In the genomic region with DNA sequence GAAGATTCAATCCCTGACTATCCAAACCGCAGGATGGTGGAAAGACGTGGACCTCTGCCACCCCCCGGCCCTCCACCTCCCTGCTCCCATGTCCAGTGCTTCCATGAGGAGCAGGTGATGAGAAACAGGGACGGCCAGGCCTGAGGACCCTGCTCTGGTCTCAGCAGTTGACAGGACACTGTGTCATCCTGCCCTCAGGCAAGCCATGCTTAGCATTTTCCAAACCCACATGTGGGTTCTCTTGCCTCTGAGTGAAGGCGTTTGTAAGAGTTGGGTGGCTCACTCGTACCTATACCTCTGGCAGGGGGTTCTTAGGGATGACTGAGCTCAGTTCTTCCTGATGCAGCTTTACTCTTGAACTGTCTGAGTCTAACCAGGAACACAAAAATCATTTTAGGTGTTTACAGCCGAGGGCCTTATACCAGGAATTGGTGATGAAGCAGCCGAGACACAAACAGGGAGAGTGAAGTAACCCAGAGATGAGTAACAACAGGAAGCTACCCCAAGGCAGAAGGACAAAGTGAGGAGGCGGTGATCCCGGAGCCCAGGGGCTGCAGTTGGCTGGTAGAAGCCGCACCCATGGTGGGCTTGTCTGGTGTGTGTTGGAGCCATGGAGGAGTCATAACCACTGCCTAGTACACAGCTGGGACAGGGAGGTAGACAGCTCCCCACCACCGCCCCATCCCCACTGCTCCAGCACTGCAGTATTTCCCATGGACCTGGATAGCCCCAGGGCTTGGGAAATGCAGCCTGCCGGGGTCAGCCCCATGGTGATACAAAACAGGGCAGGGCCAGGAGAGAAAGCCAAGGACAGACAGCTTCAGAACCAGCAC, we compare ENCODE assay signal across 13 cellular contexts. TPM values are rescaled to one million over a fixed set of nuclear protein-coding genes. Genes with fewer than 3 reads are reported as not detected.
A peak's percentile ranks its signal among the peaks of the same experiment; 100 is the strongest.
DNase-seq lines count a peak whose midpoint lies in the region; ATAC-seq, FAIRE-seq and TF ChIP-seq lines count a peak whose summit lies in the region.
"Had no signal": no experiment of that assay in that cellular context is flagged by ENCODE, and none has a peak within 500 bp of the region (broad histone marks: within the 10 kb centered on the region; RNA-seq: fewer than 3 reads in every experiment).

No MANE protein-coding gene starts in this region.

- no peak for TF ChIP-seq CTCF in kidney (IDR thresholded peaks at IDR 0.05; ENCODE audit: borderline replicate concordance, extremely low read depth, insufficient read depth)

- DNase-seq in A172 (ENCODE audit: low spot score) = peak; percentile 74
- DNase-seq in HT1080 (ENCODE audit: low read depth) = peak; percentile 77
- DNase-seq in kidney = peak; percentile 74
- no peak for DNase-seq in inferior parietal cortex (ENCODE audit: extremely low spot score)
- DNase-seq in KBM-7 = no peak
- no peak for DNase-seq in COLO829 (ENCODE audit: low spot score)
- DNase-seq: activated CD4-positive, alpha-beta T cell treated with anti-CD3 and anti-CD28 coated beads, Interleukin-2, amount 50 U/mL, for 1 hour; activated naive CD8-positive, alpha-beta T cell treated with anti-CD3 and anti-CD28 coated beads, Interleukin-2, amount 10 ng/mL, durations not matched to agents 7 days and 5 days; tibial artery had no signal

- H3K9ac ChIP-seq in kidney (ENCODE audit: low read length in 2 of 2) = peak overlapping the region in 1 of 2 donors; percentile 10

- H3K27ac ChIP-seq in angular gyrus (ENCODE audit: low read depth, low read length) (peak overlapping the region; percentile 76), kidney (ENCODE audit: low read depth in 2 of 2, low read length in 2 of 2) (peak overlapping the region in 1 of 2 donors; percentile 28)
- H3K27ac ChIP-seq: tibial artery had no signal

- H3K4me3 ChIP-seq in kidney (ENCODE audit: low read length in 2 of 2) = no peak overlapping the region
- H3K4me3 ChIP-seq: tibial artery had no signal

- no peak for FAIRE-seq in kidney (lab: Jason Lieb, UNC)
- FAIRE-seq: endometrium had no signal

- in situ Hi-C loops in KBM-7 (cut with MboI; ENCODE audit: low pct_unique_long_range_greater_than_20kb, low sequenced_read_pairs) = no loop called here

- H3K36me3 ChIP-seq in kidney (ENCODE audit: control insufficient read depth in 1 of 2, insufficient read depth in 2 of 2, low read length in 2 of 2) = no peaks in the 10 kb centered on the region
- H3K36me3 ChIP-seq: tibial artery had no signal

- ATAC-seq in GM19455 (IDR thresholded peaks at IDR 0.05; ENCODE audit: unreplicated experiment) = no peak

- intact Hi-C loops in kidney (cut with DNase I) = no loop called here

- peaks cover 14 to 17% of the 10 kb centered on the region in 2 donors for H3K4me1 ChIP-seq in kidney (ENCODE audit: control insufficient read depth in 1 of 2, insufficient read depth in 1 of 2, low read depth in 1 of 2, low read length in 2 of 2)

- H3K9me3 ChIP-seq in kidney (ENCODE audit: control insufficient read depth in 1 of 2, low read length in 2 of 2) = no peaks in the 10 kb centered on the region
- H3K9me3 ChIP-seq: tibial artery had no signal

RNA-seq across cellular contexts. Expression of gene MYBPH, which starts 21.4 kb away (rescaled TPM):
- 0.36 and 0.38 TPM in 2 replicates for total RNA-seq in A172 (2014; rRNA removed; shearing (Covaris generic))
- not detected in 2 replicates for total RNA-seq in HT1080 (2014; rRNA removed; shearing (Covaris generic))
- not detected in 2 replicates for polyA plus RNA-seq in HT1080 (2015; cell fraction: cytosol; rRNA removed)
- polyA plus RNA-seq in HT1080 (2015; cell fraction: nucleus; rRNA removed) = not detected in 2 replicates
- total RNA-seq in kidney = not detected
- 2.3 TPM for polyA plus RNA-seq in kidney (ENCODE audit: insufficient read depth, low read depth, low replicate concordance)
- total RNA-seq: activated naive CD8-positive, alpha-beta T cell treated with anti-CD3 and anti-CD28 coated beads, Interleukin-2, amount 10 ng/mL, durations not matched to agents 7 days and 5 days; osteocyte had no signal

RNA-seq across cellular contexts. Expression of gene ADORA1, which starts 26.7 kb away (rescaled TPM):
- 21.1 and 30.6 TPM in 2 replicates for total RNA-seq in A172 (2014; rRNA removed; shearing (Covaris generic))
- 3.8 and 6.2 TPM in 2 replicates for total RNA-seq in HT1080 (2014; rRNA removed; shearing (Covaris generic))
- 2.3 and 3.5 TPM in 2 replicates for polyA plus RNA-seq in HT1080 (2015; cell fraction: cytosol; rRNA removed)
- polyA plus RNA-seq in HT1080 (2015; cell fraction: nucleus; rRNA removed) = 3.4 and 6.7 TPM in 2 replicates
- 4.9 TPM for total RNA-seq in kidney
- polyA plus RNA-seq in kidney (ENCODE audit: insufficient read depth, low read depth, low replicate concordance) = 21.2 TPM
- total RNA-seq: activated naive CD8-positive, alpha-beta T cell treated with anti-CD3 and anti-CD28 coated beads, Interleukin-2, amount 10 ng/mL, durations not matched to agents 7 days and 5 days had no signal

RNA-seq across cellular contexts. Expression of gene CHI3L1, which starts 32.3 kb away (rescaled TPM):
- total RNA-seq in A172 (2014; rRNA removed; shearing (Covaris generic)) = 0.24 and 3.3 TPM in 2 replicates
- total RNA-seq in HT1080 (2014; rRNA removed; shearing (Covaris generic)) = 3.3 and 5.7 TPM in 2 replicates
- polyA plus RNA-seq in HT1080 (2015; cell fraction: cytosol; rRNA removed) = 0.37 and 0.43 TPM in 2 replicates
- 3.2 and 4.4 TPM in 2 replicates for polyA plus RNA-seq in HT1080 (2015; cell fraction: nucleus; rRNA removed)
- 49.5 TPM for total RNA-seq in kidney
- polyA plus RNA-seq in kidney (ENCODE audit: insufficient read depth, low read depth, low replicate concordance) = 96.6 TPM
- total RNA-seq: osteocyte had no signal

Comparison
In these comparisons a context has a peak if more than half of its experiments do, and no peak if none do; other contexts are left out.
1. DNase-seq: peak in A172 (single experiment), HT1080 (single experiment) and kidney (single experiment); none in inferior parietal cortex (single experiment), KBM-7 (single experiment) and COLO829 (single experiment).